ENCODE assay signal across 12 cellular contexts in the genomic region with DNA sequence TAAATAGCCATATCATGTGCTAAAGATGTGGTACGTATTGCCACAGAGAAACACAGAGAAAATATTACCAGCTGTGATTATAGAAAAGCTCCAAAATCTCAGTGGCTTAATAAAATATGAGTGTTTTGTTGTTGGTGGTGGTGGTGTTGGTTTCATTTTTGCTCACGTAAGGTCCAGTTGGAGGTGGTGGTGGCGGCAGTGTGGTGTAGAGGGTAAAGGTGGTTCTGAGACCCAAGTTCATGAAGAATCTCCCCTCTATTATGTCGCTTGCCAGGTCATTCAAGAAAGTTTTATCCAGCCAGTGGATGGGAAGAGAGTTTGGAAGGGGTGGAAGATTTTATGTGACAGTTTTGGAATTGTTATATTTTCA.
DNase-seq lines count a peak whose midpoint lies in the region; ATAC-seq, FAIRE-seq and TF ChIP-seq lines count a peak whose summit lies in the region.
"Had no signal": no experiment of that assay in that cellular context is flagged by ENCODE, and none has a peak within 500 bp of the region (broad histone marks: within the 10 kb centered on the region; RNA-seq: fewer than 3 reads in every experiment).

No MANE protein-coding gene starts in this region.

- WGBS in small intestine, 3 donors, result 59 to 80% (median 79%) methylated on average over 4 of the region's 4 CpGs

- H3K27ac ChIP-seq in left lung, result peak overlapping the region; percentile 29 to 70
- H3K27ac ChIP-seq in small intestine (ENCODE audit: low read depth in 1 of 2, low read length in 1 of 2), result peak overlapping the region in 1 of 2 donors; percentile 72
- H3K27ac ChIP-seq: psoas muscle had no signal

- no peaks in the 10 kb centered on the region for H3K36me3 ChIP-seq in left lung
- H3K36me3 ChIP-seq in small intestine (ENCODE audit: control insufficient read depth in 2 of 2, insufficient read depth in 2 of 2, low read length in 2 of 2), result no peaks in the 10 kb centered on the region
- H3K36me3 ChIP-seq in BE2C, result no peaks in the 10 kb centered on the region

- no peaks in the 10 kb centered on the region for H3K9me3 ChIP-seq in left lung
- H3K9me3 ChIP-seq in small intestine (ENCODE audit: control insufficient read depth, low read depth), result no peaks in the 10 kb centered on the region
- H3K9me3 ChIP-seq in BE2C, result no peaks in the 10 kb centered on the region
- H3K9me3 ChIP-seq: psoas muscle had no signal

- DNase-seq in left lung (no peak), small intestine (no peak), BE2C (no peak)
- DNase-seq in stimulated activated naive CD4-positive, alpha-beta T cell (lab: John Stamatoyannopoulos, UW), result no peak
- DNase-seq: DMS 273 treated with DMSO at 0.1 percent for 48 hours, kidney, psoas muscle, T-helper 17 cell had no signal

- H3K27me3 ChIP-seq in left lung (no peaks in the 10 kb centered on the region), small intestine (ENCODE audit: control insufficient read depth in 2 of 2, insufficient read depth in 2 of 2, low read length in 2 of 2) (no peaks in the 10 kb centered on the region), BE2C (no peaks in the 10 kb centered on the region)

- peaks cover 0 to 17% of the 10 kb centered on the region in 2 donors for H3K4me1 ChIP-seq in left lung
- H3K4me1 ChIP-seq in small intestine (ENCODE audit: control insufficient read depth in 2 of 2, insufficient read depth in 1 of 2, low read depth in 1 of 2, low read length in 1 of 2), result peaks cover 0 to 3% of the 10 kb centered on the region in 2 donors
- no peaks in the 10 kb centered on the region for H3K4me1 ChIP-seq in BE2C
- H3K4me1 ChIP-seq: psoas muscle had no signal

- TF ChIP-seq CTCF in left lung (IDR thresholded peaks at IDR 0.05) (no peak), BE2C (IDR thresholded peaks at IDR 0.05; ENCODE audit: low read depth, low read length) (no peak)

- H3K4me3 ChIP-seq in left lung (no peak overlapping the region), small intestine (ENCODE audit: low read depth in 1 of 2, low read length in 2 of 2) (no peak overlapping the region), BE2C (ENCODE audit: low read depth, low read length) (no peak overlapping the region)

- intact Hi-C loops in left lung (cut with DNase I), result no loop called here

- ATAC-seq in GM18868 (IDR thresholded peaks at IDR 0.05; ENCODE audit: unreplicated experiment) (peak; percentile 33), GM21786 (IDR thresholded peaks at IDR 0.05; ENCODE audit: unreplicated experiment) (peak; percentile 25), HG03196 (IDR thresholded peaks at IDR 0.05; ENCODE audit: unreplicated experiment) (peak; percentile 21), left lung (no peak), GM19328 (IDR thresholded peaks at IDR 0.05; ENCODE audit: unreplicated experiment) (no peak)
- ATAC-seq: psoas muscle had no signal

- no peak for FAIRE-seq in small intestine (lab: Jason Lieb, UNC)
- FAIRE-seq: kidney had no signal

Comparison
In these comparisons a context has a peak if more than half of its experiments do, and no peak if none do; other contexts are left out.
1. ATAC-seq: peak in GM18868 (single experiment), GM21786 (single experiment) and HG03196 (single experiment); none in left lung (single experiment) and GM19328 (single experiment).